Comparison of ENCODE assay signal across 9 cellular contexts in genomic region chr4:167020410-167020809, GRCh38.
DNase-seq lines count a peak whose midpoint lies in the region; ATAC-seq and TF ChIP-seq lines count a peak whose summit lies in the region.
"Had no signal": no experiment of that assay in that cellular context is flagged by ENCODE, and none has a peak within 500 bp of the region (broad histone marks: within the 10 kb centered on the region; RNA-seq: fewer than 3 reads in every experiment).

No MANE protein-coding gene starts in this region.

- no peak overlapping the region for H3K4me3 ChIP-seq in Jurkat, Clone E6-1 (ENCODE audit: low read length)
- H3K4me3 ChIP-seq in brain microvascular endothelial cell (ENCODE audit: low read depth, low read length), result no peak overlapping the region

- H3K27ac ChIP-seq in brain microvascular endothelial cell, result no peak overlapping the region

- no peaks in the 10 kb centered on the region for H3K36me3 ChIP-seq in brain microvascular endothelial cell (replicated peaks)

- H3K9me3 Mint-ChIP-seq in progenitor cell of endocrine pancreas (ENCODE audit: low read depth), result no peaks in the 10 kb centered on the region
- no peaks in the 10 kb centered on the region for H3K9me3 Mint-ChIP-seq in stimulated activated effector memory CD8-positive, alpha-beta T cell treated with anti-CD3 and anti-CD28 coated beads, Interleukin-12 subunit alpha, Interleukin-12 subunit beta, amount 100 ng/mL, for 72 hours

- H3K27me3 Mint-ChIP-seq in progenitor cell of endocrine pancreas, result no peaks in the 10 kb centered on the region
- H3K27me3 Mint-ChIP-seq: activated CD8-positive, alpha-beta memory T cell treated with anti-CD3 and anti-CD28 coated beads, Interleukin-2, amount 10 ng/mL, durations not matched to agents 7 days and 5 days had no signal

- H3K4me1 Mint-ChIP-seq in progenitor cell of endocrine pancreas (ENCODE audit: low read depth), result peaks cover 2% of the 10 kb centered on the region
- no peaks in the 10 kb centered on the region for H3K4me1 Mint-ChIP-seq in stimulated activated effector memory CD8-positive, alpha-beta T cell treated with anti-CD3 and anti-CD28 coated beads, Interleukin-12 subunit alpha, Interleukin-12 subunit beta, amount 100 ng/mL, for 72 hours
- H3K4me1 Mint-ChIP-seq: activated CD8-positive, alpha-beta memory T cell treated with anti-CD3 and anti-CD28 coated beads, Interleukin-2, amount 10 ng/mL, durations not matched to agents 7 days and 5 days had no signal

- ATAC-seq in stimulated activated effector memory CD8-positive, alpha-beta T cell treated with anti-CD3 and anti-CD28 coated beads, Interleukin-12 subunit alpha, Interleukin-12 subunit beta, amount 100 ng/mL, for 72 hours, result no peak
- ATAC-seq in sciatic nerve, result no peak
- ATAC-seq: activated CD8-positive, alpha-beta memory T cell treated with anti-CD3 and anti-CD28 coated beads, Interleukin-2, amount 10 ng/mL, durations not matched to agents 7 days and 5 days had no signal

- intact Hi-C loops in sciatic nerve (cut with DNase I), result no loop called here

- H3K27ac Mint-ChIP-seq in progenitor cell of endocrine pancreas, result no peak overlapping the region
- no peak overlapping the region for H3K27ac Mint-ChIP-seq in stimulated activated effector memory CD8-positive, alpha-beta T cell treated with anti-CD3 and anti-CD28 coated beads, Interleukin-12 subunit alpha, Interleukin-12 subunit beta, amount 100 ng/mL, for 72 hours
- H3K27ac Mint-ChIP-seq: activated CD8-positive, alpha-beta memory T cell treated with anti-CD3 and anti-CD28 coated beads, Interleukin-2, amount 10 ng/mL, durations not matched to agents 7 days and 5 days had no signal

- no peaks in the 10 kb centered on the region for H3K27me3 ChIP-seq in brain microvascular endothelial cell (replicated peaks)

- no peak overlapping the region for H3K4me3 Mint-ChIP-seq in progenitor cell of endocrine pancreas (ENCODE audit: low read depth)
- H3K4me3 Mint-ChIP-seq in stimulated activated effector memory CD8-positive, alpha-beta T cell treated with anti-CD3 and anti-CD28 coated beads, Interleukin-12 subunit alpha, Interleukin-12 subunit beta, amount 100 ng/mL, for 72 hours, result no peak overlapping the region
- H3K4me3 Mint-ChIP-seq: activated CD8-positive, alpha-beta memory T cell treated with anti-CD3 and anti-CD28 coated beads, Interleukin-2, amount 10 ng/mL, durations not matched to agents 7 days and 5 days had no signal

- H3K36me3 Mint-ChIP-seq in progenitor cell of endocrine pancreas (ENCODE audit: insufficient read depth), result no peaks in the 10 kb centered on the region
- H3K36me3 Mint-ChIP-seq in stimulated activated effector memory CD8-positive, alpha-beta T cell treated with anti-CD3 and anti-CD28 coated beads, Interleukin-12 subunit alpha, Interleukin-12 subunit beta, amount 100 ng/mL, for 72 hours, result no peaks in the 10 kb centered on the region
- H3K36me3 Mint-ChIP-seq: activated CD8-positive, alpha-beta memory T cell treated with anti-CD3 and anti-CD28 coated beads, Interleukin-2, amount 10 ng/mL, durations not matched to agents 7 days and 5 days had no signal

- in situ Hi-C loops in brain microvascular endothelial cell (cut with HindIII; ENCODE audit: low pct_ligation_motif_present, low sequenced_read_pairs), result no loop called here

- DNase-seq in NCI-H82 (lab: John Stamatoyannopoulos, UW) (peak; percentile 33), NCI-H82 treated with DMSO at 0.1 percent for 48 hours (lab: John Stamatoyannopoulos, UW; ENCODE audit: unreplicated experiment) (no peak), brain microvascular endothelial cell (no peak), progenitor cell of endocrine pancreas (ENCODE audit: low spot score, unreplicated experiment) (no peak), sciatic nerve (ENCODE audit: low spot score) (no peak)
- DNase-seq in Jurkat, Clone E6-1 (ENCODE audit: low read depth, low spot score), result peak; percentile 15
- no peak for DNase-seq in stimulated activated CD4-positive, alpha-beta T cell treated with anti-CD3 and anti-CD28 coated beads, Interleukin-1b, Interleukin-23, amount 100 ng/mL, for 48 hours
- DNase-seq in stimulated activated effector memory CD8-positive, alpha-beta T cell treated with anti-CD3 and anti-CD28 coated beads, Interleukin-12 subunit alpha, Interleukin-12 subunit beta, amount 100 ng/mL, for 72 hours (ENCODE audit: low spot score in 2 of 2), result no peak
- DNase-seq: activated CD8-positive, alpha-beta memory T cell treated with anti-CD3 and anti-CD28 coated beads, Interleukin-2, amount 10 ng/mL, durations not matched to agents 7 days and 5 days had no signal

- TF ChIP-seq CTCF in brain microvascular endothelial cell (IDR thresholded peaks at IDR 0.05; ENCODE audit: low read depth, low read length, missing control alignments) (peak; percentile 68), progenitor cell of endocrine pancreas (IDR thresholded peaks at IDR 0.05; ENCODE audit: unreplicated experiment) (peak; percentile 34)

Comparison
In these comparisons a context has a peak if more than half of its experiments do, and no peak if none do; other contexts are left out.
1. DNase-seq: peak in NCI-H82 (single experiment) and Jurkat, Clone E6-1 (single experiment); none in NCI-H82 treated with DMSO at 0.1 percent for 48 hours (single experiment), brain microvascular endothelial cell (single experiment), progenitor cell of endocrine pancreas (single experiment), stimulated activated CD4-positive, alpha-beta T cell treated with anti-CD3 and anti-CD28 coated beads, Interleukin-1b, Interleukin-23, amount 100 ng/mL, for 48 hours (single experiment), stimulated activated effector memory CD8-positive, alpha-beta T cell treated with anti-CD3 and anti-CD28 coated beads, Interleukin-12 subunit alpha, Interleukin-12 subunit beta, amount 100 ng/mL, for 72 hours (0 of 2) and sciatic nerve (single experiment).